ENCODE assay signal across 1 cellular context in the genomic region with DNA sequence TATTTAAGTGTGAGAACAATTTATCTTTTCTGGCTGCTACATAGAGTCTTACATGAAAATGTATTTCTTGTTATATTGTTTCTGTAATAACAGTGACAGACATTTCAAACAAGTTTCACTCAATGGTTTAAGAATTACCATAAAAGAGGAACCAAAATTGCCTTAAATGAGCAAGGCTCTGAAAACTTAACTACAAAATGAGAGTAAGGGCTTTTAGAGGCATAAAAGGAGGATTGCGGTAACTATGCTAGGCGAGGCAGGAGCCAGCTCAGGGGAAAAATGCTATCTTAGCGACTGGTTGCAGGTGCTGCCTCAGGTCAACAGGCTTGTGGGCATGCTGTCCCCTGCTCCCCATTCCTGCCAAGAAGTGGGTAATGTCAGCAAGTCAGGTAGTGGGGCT.
TF ChIP-seq lines count a peak whose summit lies in the region.

No MANE protein-coding gene starts in this region.

TF ChIP-seq in GM12878, 131 proteins besides CTCF, POLR2A, EP300 and RAD21 (continued from another document and continues in another):
- TF ChIP-seq PBX3 (IDR thresholded peaks at IDR 0.05; ENCODE audit: insufficient replicate concordance, low read depth, low read length) (no peak), DPF2 (IDR thresholded peaks at IDR 0.05) (peak; percentile 36; the same call in 1 of the 2 replicates), MYB (IDR thresholded peaks at IDR 0.05; ENCODE audit: borderline replicate concordance, low read depth, low read length) (no peak), SPI1 (IDR thresholded peaks at IDR 0.05; ENCODE audit: borderline replicate concordance, insufficient read depth, low read depth, low read length) (no peak), HDAC2 (IDR thresholded peaks at IDR 0.05) (no peak), TAF1 (IDR thresholded peaks at IDR 0.05; ENCODE audit: borderline replicate concordance, low read depth, low read length) (no peak), POLR2AphosphoS2 (IDR thresholded peaks at IDR 0.05; ENCODE audit: low read depth, low read length) (no peak), CBX5 (IDR thresholded peaks at IDR 0.05; ENCODE audit: low read depth) (0 out of 2 replicates have a peak, but pooled peaks have one; percentile 66), ZNF384 (IDR thresholded peaks at IDR 0.05; ENCODE audit: borderline replicate concordance, low read depth, low read length) (no peak), ELK1 (IDR thresholded peaks at IDR 0.05; ENCODE audit: low read depth, low read length) (no peak), NFIC (IDR thresholded peaks at IDR 0.05; ENCODE audit: low read depth, low read length) (peak; percentile 68), FOXK2 (IDR thresholded peaks at IDR 0.05) (no peak), ATF3 (IDR thresholded peaks at IDR 0.05; ENCODE audit: borderline replicate concordance, extremely low read depth, low read depth, low read length) (no peak), EED (IDR thresholded peaks at IDR 0.05; ENCODE audit: low read depth) (no peak), ZBED1 (IDR thresholded peaks at IDR 0.05; ENCODE audit: borderline replicate concordance) (no peak), IKZF1 (conservative IDR thresholded peaks at IDR 0.05) (peak; percentile 47; the same call in 1 of the 2 replicates), MAX (IDR thresholded peaks at IDR 0.05; ENCODE audit: low read depth, low read length) (no peak), RUNX3 (IDR thresholded peaks at IDR 0.05; ENCODE audit: low read length) (peak; percentile 86), MYC (IDR thresholded peaks at IDR 0.05; ENCODE audit: insufficient read depth, insufficient read length, insufficient replicate concordance, low read length, severe bottlenecking) (no peak), MTA2 (IDR thresholded peaks at IDR 0.05; ENCODE audit: low read depth) (peak; percentile 86), SRF (IDR thresholded peaks at IDR 0.05; ENCODE audit: low read depth in 2 of 2, low read length in 2 of 2) (0 out of 4 replicates have a peak, but pooled peaks of 1 of the 2 experiments have one; percentile 60), JUNB (IDR thresholded peaks at IDR 0.05) (peak; percentile 61), BHLHE40 (IDR thresholded peaks at IDR 0.05; ENCODE audit: borderline replicate concordance in 1 of 2, low read depth in 2 of 2, low read length in 1 of 2) (peak in 1 of 2 experiments; percentile 16; a peak in 1 of 4 replicates), GABPA (IDR thresholded peaks at IDR 0.05; ENCODE audit: low read depth) (no peak), SMARCA5 (IDR thresholded peaks at IDR 0.05) (peak; percentile 18; the same call in 1 of the 2 replicates), ZNF24 (IDR thresholded peaks at IDR 0.05) (peak; percentile 79), ZNF687 (IDR thresholded peaks at IDR 0.05) (no peak), ZZZ3 (IDR thresholded peaks at IDR 0.05; ENCODE audit: control insufficient read depth, insufficient read length, low read depth) (no peak)
- TF ChIP-seq, protein P1, sequence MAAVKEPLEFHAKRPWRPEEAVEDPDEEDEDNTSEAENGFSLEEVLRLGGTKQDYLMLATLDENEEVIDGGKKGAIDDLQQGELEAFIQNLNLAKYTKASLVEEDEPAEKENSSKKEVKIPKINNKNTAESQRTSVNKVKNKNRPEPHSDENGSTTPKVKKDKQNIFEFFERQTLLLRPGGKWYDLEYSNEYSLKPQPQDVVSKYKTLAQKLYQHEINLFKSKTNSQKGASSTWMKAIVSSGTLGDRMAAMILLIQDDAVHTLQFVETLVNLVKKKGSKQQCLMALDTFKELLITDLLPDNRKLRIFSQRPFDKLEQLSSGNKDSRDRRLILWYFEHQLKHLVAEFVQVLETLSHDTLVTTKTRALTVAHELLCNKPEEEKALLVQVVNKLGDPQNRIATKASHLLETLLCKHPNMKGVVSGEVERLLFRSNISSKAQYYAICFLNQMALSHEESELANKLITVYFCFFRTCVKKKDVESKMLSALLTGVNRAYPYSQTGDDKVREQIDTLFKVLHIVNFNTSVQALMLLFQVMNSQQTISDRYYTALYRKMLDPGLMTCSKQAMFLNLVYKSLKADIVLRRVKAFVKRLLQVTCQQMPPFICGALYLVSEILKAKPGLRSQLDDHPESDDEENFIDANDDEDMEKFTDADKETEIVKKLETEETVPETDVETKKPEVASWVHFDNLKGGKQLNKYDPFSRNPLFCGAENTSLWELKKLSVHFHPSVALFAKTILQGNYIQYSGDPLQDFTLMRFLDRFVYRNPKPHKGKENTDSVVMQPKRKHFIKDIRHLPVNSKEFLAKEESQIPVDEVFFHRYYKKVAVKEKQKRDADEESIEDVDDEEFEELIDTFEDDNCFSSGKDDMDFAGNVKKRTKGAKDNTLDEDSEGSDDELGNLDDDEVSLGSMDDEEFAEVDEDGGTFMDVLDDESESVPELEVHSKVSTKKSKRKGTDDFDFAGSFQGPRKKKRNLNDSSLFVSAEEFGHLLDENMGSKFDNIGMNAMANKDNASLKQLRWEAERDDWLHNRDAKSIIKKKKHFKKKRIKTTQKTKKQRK (IDR thresholded peaks at IDR 0.05; ENCODE audit: low read depth, low read length): no peak
- TF ChIP-seq, protein P2, sequence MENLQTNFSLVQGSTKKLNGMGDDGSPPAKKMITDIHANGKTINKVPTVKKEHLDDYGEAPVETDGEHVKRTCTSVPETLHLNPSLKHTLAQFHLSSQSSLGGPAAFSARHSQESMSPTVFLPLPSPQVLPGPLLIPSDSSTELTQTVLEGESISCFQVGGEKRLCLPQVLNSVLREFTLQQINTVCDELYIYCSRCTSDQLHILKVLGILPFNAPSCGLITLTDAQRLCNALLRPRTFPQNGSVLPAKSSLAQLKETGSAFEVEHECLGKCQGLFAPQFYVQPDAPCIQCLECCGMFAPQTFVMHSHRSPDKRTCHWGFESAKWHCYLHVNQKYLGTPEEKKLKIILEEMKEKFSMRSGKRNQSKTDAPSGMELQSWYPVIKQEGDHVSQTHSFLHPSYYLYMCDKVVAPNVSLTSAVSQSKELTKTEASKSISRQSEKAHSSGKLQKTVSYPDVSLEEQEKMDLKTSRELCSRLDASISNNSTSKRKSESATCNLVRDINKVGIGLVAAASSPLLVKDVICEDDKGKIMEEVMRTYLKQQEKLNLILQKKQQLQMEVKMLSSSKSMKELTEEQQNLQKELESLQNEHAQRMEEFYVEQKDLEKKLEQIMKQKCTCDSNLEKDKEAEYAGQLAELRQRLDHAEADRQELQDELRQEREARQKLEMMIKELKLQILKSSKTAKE (IDR thresholded peaks at IDR 0.05; ENCODE audit: low read depth, poor library complexity, severe bottlenecking): peak; percentile 77
- TF ChIP-seq, protein P3, sequence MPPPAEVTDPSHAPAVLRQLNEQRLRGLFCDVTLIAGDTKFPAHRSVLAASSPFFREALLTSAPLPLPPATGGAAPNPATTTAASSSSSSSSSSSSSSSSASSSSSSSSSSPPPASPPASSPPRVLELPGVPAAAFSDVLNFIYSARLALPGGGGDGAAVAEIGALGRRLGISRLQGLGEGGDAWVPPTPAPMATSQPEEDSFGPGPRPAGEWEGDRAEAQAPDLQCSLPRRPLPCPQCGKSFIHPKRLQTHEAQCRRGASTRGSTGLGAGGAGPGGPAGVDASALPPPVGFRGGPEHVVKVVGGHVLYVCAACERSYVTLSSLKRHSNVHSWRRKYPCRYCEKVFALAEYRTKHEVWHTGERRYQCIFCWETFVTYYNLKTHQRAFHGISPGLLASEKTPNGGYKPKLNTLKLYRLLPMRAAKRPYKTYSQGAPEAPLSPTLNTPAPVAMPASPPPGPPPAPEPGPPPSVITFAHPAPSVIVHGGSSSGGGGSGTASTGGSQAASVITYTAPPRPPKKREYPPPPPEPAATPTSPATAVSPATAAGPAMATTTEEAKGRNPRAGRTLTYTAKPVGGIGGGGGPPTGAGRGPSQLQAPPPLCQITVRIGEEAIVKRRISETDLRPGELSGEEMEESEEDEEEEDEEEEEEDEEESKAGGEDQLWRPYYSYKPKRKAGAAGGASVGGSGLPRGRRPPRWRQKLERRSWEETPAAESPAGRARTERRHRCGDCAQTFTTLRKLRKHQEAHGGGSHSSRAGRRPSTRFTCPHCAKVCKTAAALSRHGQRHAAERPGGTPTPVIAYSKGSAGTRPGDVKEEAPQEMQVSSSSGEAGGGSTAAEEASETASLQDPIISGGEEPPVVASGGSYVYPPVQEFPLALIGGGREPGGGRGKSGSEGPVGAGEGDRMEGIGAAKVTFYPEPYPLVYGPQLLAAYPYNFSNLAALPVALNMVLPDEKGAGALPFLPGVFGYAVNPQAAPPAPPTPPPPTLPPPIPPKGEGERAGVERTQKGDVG (CRISPR knock-in tag; IDR thresholded peaks at IDR 0.05): no peak
- TF ChIP-seq, protein P4, sequence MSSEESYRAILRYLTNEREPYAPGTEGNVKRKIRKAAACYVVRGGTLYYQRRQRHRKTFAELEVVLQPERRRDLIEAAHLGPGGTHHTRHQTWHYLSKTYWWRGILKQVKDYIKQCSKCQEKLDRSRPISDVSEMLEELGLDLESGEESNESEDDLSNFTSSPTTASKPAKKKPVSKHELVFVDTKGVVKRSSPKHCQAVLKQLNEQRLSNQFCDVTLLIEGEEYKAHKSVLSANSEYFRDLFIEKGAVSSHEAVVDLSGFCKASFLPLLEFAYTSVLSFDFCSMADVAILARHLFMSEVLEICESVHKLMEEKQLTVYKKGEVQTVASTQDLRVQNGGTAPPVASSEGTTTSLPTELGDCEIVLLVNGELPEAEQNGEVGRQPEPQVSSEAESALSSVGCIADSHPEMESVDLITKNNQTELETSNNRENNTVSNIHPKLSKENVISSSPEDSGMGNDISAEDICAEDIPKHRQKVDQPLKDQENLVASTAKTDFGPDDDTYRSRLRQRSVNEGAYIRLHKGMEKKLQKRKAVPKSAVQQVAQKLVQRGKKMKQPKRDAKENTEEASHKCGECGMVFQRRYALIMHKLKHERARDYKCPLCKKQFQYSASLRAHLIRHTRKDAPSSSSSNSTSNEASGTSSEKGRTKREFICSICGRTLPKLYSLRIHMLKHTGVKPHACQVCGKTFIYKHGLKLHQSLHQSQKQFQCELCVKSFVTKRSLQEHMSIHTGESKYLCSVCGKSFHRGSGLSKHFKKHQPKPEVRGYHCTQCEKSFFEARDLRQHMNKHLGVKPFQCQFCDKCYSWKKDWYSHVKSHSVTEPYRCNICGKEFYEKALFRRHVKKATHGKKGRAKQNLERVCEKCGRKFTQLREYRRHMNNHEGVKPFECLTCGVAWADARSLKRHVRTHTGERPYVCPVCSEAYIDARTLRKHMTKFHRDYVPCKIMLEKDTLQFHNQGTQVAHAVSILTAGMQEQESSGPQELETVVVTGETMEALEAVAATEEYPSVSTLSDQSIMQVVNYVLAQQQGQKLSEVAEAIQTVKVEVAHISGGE (CRISPR knock-in tag; IDR thresholded peaks at IDR 0.05): no peak
- TF ChIP-seq, protein P5, sequence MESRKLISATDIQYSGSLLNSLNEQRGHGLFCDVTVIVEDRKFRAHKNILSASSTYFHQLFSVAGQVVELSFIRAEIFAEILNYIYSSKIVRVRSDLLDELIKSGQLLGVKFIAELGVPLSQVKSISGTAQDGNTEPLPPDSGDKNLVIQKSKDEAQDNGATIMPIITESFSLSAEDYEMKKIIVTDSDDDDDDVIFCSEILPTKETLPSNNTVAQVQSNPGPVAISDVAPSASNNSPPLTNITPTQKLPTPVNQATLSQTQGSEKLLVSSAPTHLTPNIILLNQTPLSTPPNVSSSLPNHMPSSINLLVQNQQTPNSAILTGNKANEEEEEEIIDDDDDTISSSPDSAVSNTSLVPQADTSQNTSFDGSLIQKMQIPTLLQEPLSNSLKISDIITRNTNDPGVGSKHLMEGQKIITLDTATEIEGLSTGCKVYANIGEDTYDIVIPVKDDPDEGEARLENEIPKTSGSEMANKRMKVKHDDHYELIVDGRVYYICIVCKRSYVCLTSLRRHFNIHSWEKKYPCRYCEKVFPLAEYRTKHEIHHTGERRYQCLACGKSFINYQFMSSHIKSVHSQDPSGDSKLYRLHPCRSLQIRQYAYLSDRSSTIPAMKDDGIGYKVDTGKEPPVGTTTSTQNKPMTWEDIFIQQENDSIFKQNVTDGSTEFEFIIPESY (IDR thresholded peaks at IDR 0.05): no peak
